10 cellular contexts compared by ENCODE assay signal in the genomic region with DNA sequence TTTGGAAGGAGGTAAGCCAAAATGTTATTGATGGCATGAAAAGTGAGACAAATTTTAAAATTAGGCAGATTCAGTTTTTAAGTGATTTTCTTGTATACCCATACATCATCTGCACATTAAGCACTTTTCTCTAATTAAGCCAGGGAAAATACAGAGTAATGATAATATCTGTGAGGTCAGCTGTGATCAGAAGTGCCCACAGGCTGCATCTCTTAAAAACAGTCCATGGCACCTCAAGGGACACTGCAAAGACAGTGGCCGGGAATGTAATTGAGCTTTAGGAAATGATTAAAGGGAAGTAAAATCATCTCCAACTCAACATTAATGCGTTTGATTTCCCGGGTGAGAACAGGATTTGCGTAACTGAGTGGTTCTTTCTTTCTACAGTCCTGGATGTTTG. TPM values are rescaled to one million over a fixed set of nuclear protein-coding genes. Genes with fewer than 3 reads are reported as not detected.
DNase-seq lines count a peak whose midpoint lies in the region; ATAC-seq and TF ChIP-seq lines count a peak whose summit lies in the region.
"Had no signal": no experiment of that assay in that cellular context is flagged by ENCODE, and none has a peak within 500 bp of the region (broad histone marks: within the 10 kb centered on the region; RNA-seq: fewer than 3 reads in every experiment).

No MANE protein-coding gene starts in this region.

- peaks cover 66% of the 10 kb centered on the region for H3K4me1 Mint-ChIP-seq in nephron

- H3K27me3 Mint-ChIP-seq in nephron (ENCODE audit: low read depth), result no peaks in the 10 kb centered on the region

- H3K4me3 Mint-ChIP-seq in nephron, result peak overlapping the region; percentile 80 to 90 (median 86)

- peaks cover 3% of the 10 kb centered on the region for H3K36me3 Mint-ChIP-seq in nephron (ENCODE audit: low read depth)

- TF ChIP-seq CTCF in epithelial cell of proximal tubule (conservative IDR thresholded peaks at IDR 0.05; ENCODE audit: low read depth, low read length) (no peak), nephron (IDR thresholded peaks at IDR 0.05; ENCODE audit: unreplicated experiment in 3 of 3) (no peak), tibial nerve (IDR thresholded peaks at IDR 0.05) (no peak)

- H3K27ac Mint-ChIP-seq in nephron, result peak overlapping the region; percentile 79 to 89 (median 86)

- DNase-seq in SJSA1 (ENCODE audit: low read depth in 1 of 2, low spot score in 2 of 2) (peak in 1 of 2 experiments; percentile 14), epithelial cell of proximal tubule (ENCODE audit: low read depth) (no peak), tibial nerve (ENCODE audit: low spot score in 2 of 2) (no peak)
- DNase-seq in activated naive CD4-positive, alpha-beta T cell treated with Interleukin-2 at 50 U/mL for 16 hours, result no peak
- DNase-seq: dermis blood vessel endothelial cell, NCI-H524 treated with DMSO at 0.1 percent for 48 hours had no signal

- H3K4me3 ChIP-seq in SJSA1, result peak overlapping the region; percentile 93
- H3K4me3 ChIP-seq in epithelial cell of proximal tubule (ENCODE audit: low read depth, low read length), result peak overlapping the region; percentile 80
- peak overlapping the region; percentile 61 to 96 (median 82) for H3K4me3 ChIP-seq in tibial nerve

- ATAC-seq in GM21423 (IDR thresholded peaks at IDR 0.05; ENCODE audit: unreplicated experiment), result no peak
- no peak for ATAC-seq in HG03196 (IDR thresholded peaks at IDR 0.05; ENCODE audit: unreplicated experiment)

- no peaks in the 10 kb centered on the region for H3K27me3 ChIP-seq in SJSA1 (replicated peaks)
- H3K27me3 ChIP-seq in tibial nerve, result no peaks in the 10 kb centered on the region

- H3K36me3 ChIP-seq in SJSA1, result peaks cover 65% of the 10 kb centered on the region
- no peaks in the 10 kb centered on the region for H3K36me3 ChIP-seq in tibial nerve

- no peaks in the 10 kb centered on the region for H3K9me3 Mint-ChIP-seq in nephron

- TF ChIP-seq POLR2A in tibial nerve (IDR thresholded peaks at IDR 0.05), result no peak

- TF ChIP-seq EP300 in tibial nerve (IDR thresholded peaks at IDR 0.05), result no peak

- H3K4me1 ChIP-seq in SJSA1 (replicated peaks) (peaks cover 87% of the 10 kb centered on the region), tibial nerve (peaks cover 0 to 65% (median 31%) of the 10 kb centered on the region in 4 donors)

- H3K9me3 ChIP-seq in SJSA1 (replicated peaks) (no peaks in the 10 kb centered on the region), tibial nerve (no peaks in the 10 kb centered on the region)

- 22 to 23% methylated on average over 4 of the region's 4 CpGs for WGBS in tibial nerve, 2 donors

- H3K27ac ChIP-seq in SJSA1 (0 out of 2 replicates have a peak overlapping the region, but pooled peaks have one; percentile 72), tibial nerve (peak overlapping the region; percentile 83 to 98 (median 94))
- H3K27ac ChIP-seq: HL-60 had no signal

RNA-seq across cellular contexts. Expression of a gene that starts 2.0 kb away (rescaled TPM):
- 489 and 591 TPM in 2 replicates for total RNA-seq in SJSA1 (2014; rRNA removed; shearing (Covaris generic))
- 426 and 547 TPM in 2 replicates for total RNA-seq in epithelial cell of proximal tubule
- total RNA-seq in tibial nerve, result 100 to 1,000 TPM; 385 to 583 (median 526) TPM

RNA-seq across cellular contexts. Expression of a gene that starts 2.1 kb away (rescaled TPM):
- 677 and 741 TPM in 2 replicates for total RNA-seq in SJSA1 (2014; rRNA removed; shearing (Covaris generic))
- 513 and 728 TPM in 2 replicates for total RNA-seq in epithelial cell of proximal tubule
- 100 to 1,000 TPM; 576 to 821 (median 658) TPM for total RNA-seq in tibial nerve
